Comparison of ENCODE assay signal across 16 cellular contexts in genomic region chr12:12821975-12822374, GRCh38. TPM values are rescaled to one million over a fixed set of nuclear protein-coding genes. Genes with fewer than 3 reads are reported as not detected.
A peak's percentile ranks its signal among the peaks of the same experiment; 100 is the strongest.
DNase-seq lines count a peak whose midpoint lies in the region; ATAC-seq, FAIRE-seq and TF ChIP-seq lines count a peak whose summit lies in the region.
"Had no signal": no experiment of that assay in that cellular context is flagged by ENCODE, and none has a peak within 500 bp of the region (broad histone marks: within the 10 kb centered on the region; RNA-seq: fewer than 3 reads in every experiment).

No MANE protein-coding gene starts in this region.

- H3K27me3 Mint-ChIP-seq in astrocyte (ENCODE audit: low read depth, unreplicated experiment): no peaks in the 10 kb centered on the region
- no peaks in the 10 kb centered on the region for H3K27me3 Mint-ChIP-seq in activated T-helper 17 cell treated with anti-CD3 and anti-CD28 coated beads, Interleukin-2, amount 50 U/mL, for 72 hours
- H3K27me3 Mint-ChIP-seq: activated naive CD8-positive, alpha-beta T cell treated with anti-CD3 and anti-CD28 coated beads, Interleukin-2, amount 10 ng/mL, durations not matched to agents 7 days and 5 days had no signal

- H3K4me3 Mint-ChIP-seq in astrocyte (ENCODE audit: unreplicated experiment): no peak overlapping the region
- H3K4me3 Mint-ChIP-seq in activated T-helper 17 cell treated with anti-CD3 and anti-CD28 coated beads, Interleukin-2, amount 50 U/mL, for 72 hours: no peak overlapping the region
- H3K4me3 Mint-ChIP-seq: activated naive CD8-positive, alpha-beta T cell treated with anti-CD3 and anti-CD28 coated beads, Interleukin-2, amount 10 ng/mL, durations not matched to agents 7 days and 5 days; GM23338 had no signal

- peaks cover 48% of the 10 kb centered on the region for H3K36me3 ChIP-seq in astrocyte (ENCODE audit: insufficient read depth, low read length)

- H3K27me3 ChIP-seq in astrocyte (ENCODE audit: insufficient read depth, low read length): no peaks in the 10 kb centered on the region
- H3K27me3 ChIP-seq: BLaER1 treated with 17β-estradiol and CSF1 and Interleukin-3, amounts not matched to agents 10 nM and 100 nM had no signal

- H4K20me1 ChIP-seq in astrocyte (ENCODE audit: insufficient read depth, low read length): no peaks in the 10 kb centered on the region

- peaks cover 25% of the 10 kb centered on the region for H3K36me3 Mint-ChIP-seq in astrocyte (ENCODE audit: low read depth, unreplicated experiment)
- H3K36me3 Mint-ChIP-seq in activated T-helper 17 cell treated with anti-CD3 and anti-CD28 coated beads, Interleukin-2, amount 50 U/mL, for 72 hours (ENCODE audit: low read depth): peaks cover 100% of the 10 kb centered on the region

- H3K27ac ChIP-seq in astrocyte (ENCODE audit: low read depth, low read length): peak overlapping the region; percentile 94
- H3K27ac ChIP-seq: BLaER1 treated with 17β-estradiol and CSF1 and Interleukin-3, amounts not matched to agents 10 nM and 100 nM had no signal

- no peak for TF ChIP-seq CTCF in astrocyte (IDR thresholded peaks at IDR 0.05; ENCODE audit: insufficient read depth, low read depth, low read length)

- peak overlapping the region; percentile 56 for H3K27ac Mint-ChIP-seq in astrocyte (ENCODE audit: unreplicated experiment)
- no peak overlapping the region for H3K27ac Mint-ChIP-seq in activated T-helper 17 cell treated with anti-CD3 and anti-CD28 coated beads, Interleukin-2, amount 50 U/mL, for 72 hours
- H3K27ac Mint-ChIP-seq: activated naive CD8-positive, alpha-beta T cell treated with anti-CD3 and anti-CD28 coated beads, Interleukin-2, amount 10 ng/mL, durations not matched to agents 7 days and 5 days; GM23338 had no signal

- H2AFZ ChIP-seq in astrocyte (ENCODE audit: low read depth, low read length): no peak overlapping the region
- H2AFZ ChIP-seq: GM23338 had no signal

- H3K9ac ChIP-seq in astrocyte (ENCODE audit: low read length): no peak overlapping the region
- H3K9ac ChIP-seq: BLaER1 treated with 17β-estradiol and CSF1 and Interleukin-3, amounts not matched to agents 10 nM and 100 nM had no signal

- no peaks in the 10 kb centered on the region for H3K9me3 ChIP-seq in astrocyte (ENCODE audit: insufficient read depth, low read depth, low read length)
- H3K9me3 ChIP-seq: BLaER1 treated with 17β-estradiol and CSF1 and Interleukin-3, amounts not matched to agents 10 nM and 100 nM had no signal

- ATAC-seq in GM18511 (IDR thresholded peaks at IDR 0.05; ENCODE audit: unreplicated experiment) (peak; percentile 54), GM21390 (IDR thresholded peaks at IDR 0.05; ENCODE audit: unreplicated experiment) (peak; percentile 76), HG03045 (IDR thresholded peaks at IDR 0.05; ENCODE audit: unreplicated experiment) (peak; percentile 65), HG03460 (IDR thresholded peaks at IDR 0.05; ENCODE audit: unreplicated experiment) (no peak)
- ATAC-seq in activated T-helper 17 cell treated with anti-CD3 and anti-CD28 coated beads, Interleukin-2, amount 50 U/mL, for 72 hours (replicated peaks): no peak
- ATAC-seq: GM23338 had no signal

- no peak for FAIRE-seq in astrocyte (lab: Jason Lieb, UNC)
- FAIRE-seq: TTC549 had no signal

- no peaks in the 10 kb centered on the region for H3K9me3 Mint-ChIP-seq in astrocyte (ENCODE audit: unreplicated experiment)
- no peaks in the 10 kb centered on the region for H3K9me3 Mint-ChIP-seq in activated T-helper 17 cell treated with anti-CD3 and anti-CD28 coated beads, Interleukin-2, amount 50 U/mL, for 72 hours
- H3K9me3 Mint-ChIP-seq: activated naive CD8-positive, alpha-beta T cell treated with anti-CD3 and anti-CD28 coated beads, Interleukin-2, amount 10 ng/mL, durations not matched to agents 7 days and 5 days; GM23338 had no signal

- peaks cover 55% of the 10 kb centered on the region for H3K4me1 Mint-ChIP-seq in astrocyte (ENCODE audit: low read depth, unreplicated experiment)
- H3K4me1 Mint-ChIP-seq in activated T-helper 17 cell treated with anti-CD3 and anti-CD28 coated beads, Interleukin-2, amount 50 U/mL, for 72 hours: peaks cover 17% of the 10 kb centered on the region
- H3K4me1 Mint-ChIP-seq: GM23338 had no signal

- no peak overlapping the region for H3K4me2 ChIP-seq in astrocyte (ENCODE audit: low read length)
- H3K4me2 ChIP-seq: BLaER1 treated with 17β-estradiol and CSF1 and Interleukin-3, amounts not matched to agents 10 nM and 100 nM; GM23338 had no signal

- peaks cover 40% of the 10 kb centered on the region for H3K79me2 ChIP-seq in astrocyte (ENCODE audit: insufficient read depth, low read length)

- no peak for DNase-seq in astrocyte (ENCODE audit: low read depth)
- DNase-seq in NCI-H446 treated with DMSO at 0.1 percent for 48 hours (lab: John Stamatoyannopoulos, UW): no peak
- DNase-seq in NCI-H2029 (lab: John Stamatoyannopoulos, UW): no peak
- DNase-seq: activated CD8-positive, alpha-beta memory T cell treated with anti-CD3 and anti-CD28 coated beads for 24 hours; activated naive CD8-positive, alpha-beta T cell treated with anti-CD3 and anti-CD28 coated beads, Interleukin-2, amount 10 ng/mL, durations not matched to agents 7 days and 5 days; NCI-H1105 treated with DMSO at 0.1 percent for 48 hours; NCI-H524 treated with DMSO at 0.1 percent for 48 hours; retina had no signal

- no peak overlapping the region for H3K4me3 ChIP-seq in astrocyte (ENCODE audit: insufficient read depth, low read depth, low read length)
- H3K4me3 ChIP-seq: BLaER1 treated with 17β-estradiol and CSF1 and Interleukin-3, amounts not matched to agents 10 nM and 100 nM; GM23338 had no signal

- peaks cover 53% of the 10 kb centered on the region for H3K4me1 ChIP-seq in astrocyte (ENCODE audit: insufficient read depth, low read length)

RNA-seq across cellular contexts. Expression of gene DDX47, which starts 8.8 kb away (rescaled TPM):
- total RNA-seq in astrocyte: 54.6 and 62.1 TPM in 2 replicates
- 10 to 100 TPM; 90.0 to 90.4 TPM for total RNA-seq in activated T-helper 17 cell treated with anti-CD3 and anti-CD28 coated beads, Interleukin-2, amount 50 U/mL, for 72 hours

RNA-seq across cellular contexts. Expression of gene APOLD1, which starts 36.5 kb away (rescaled TPM):
- 0.38 and 0.70 TPM in 2 replicates for total RNA-seq in astrocyte
- total RNA-seq in activated T-helper 17 cell treated with anti-CD3 and anti-CD28 coated beads, Interleukin-2, amount 50 U/mL, for 72 hours: 10 to 100 TPM in 1 of 2 donors, 1 to 10 TPM in 1; 8.7 to 42.2 TPM

Comparison
In these comparisons a context has a peak if more than half of its experiments do, and no peak if none do; other contexts are left out.
1. ATAC-seq: peak in GM18511 (single experiment), GM21390 (single experiment) and HG03045 (single experiment); none in HG03460 (single experiment) and activated T-helper 17 cell treated with anti-CD3 and anti-CD28 coated beads, Interleukin-2, amount 50 U/mL, for 72 hours (single experiment).